26 cellular contexts compared by ENCODE assay signal in genomic region chr6:1616556-1617463, GRCh38. TPM values are rescaled to one million over a fixed set of nuclear protein-coding genes. Genes with fewer than 3 reads are reported as not detected.
A peak's percentile ranks its signal among the peaks of the same experiment; 100 is the strongest.
DNase-seq lines count a peak whose midpoint lies in the region; ATAC-seq and TF ChIP-seq lines count a peak whose summit lies in the region.
"Had no signal": no experiment of that assay in that cellular context is flagged by ENCODE, and none has a peak within 500 bp of the region (broad histone marks: within the 10 kb centered on the region; RNA-seq: fewer than 3 reads in every experiment).

No MANE protein-coding gene starts in this region.

- ATAC-seq in GM23338: no peak
- no peak for ATAC-seq in activated CD4-positive, alpha-beta T cell treated with anti-CD3 and anti-CD28 coated beads for 36 hours
- ATAC-seq: A549; activated CD4-positive, CD25-positive, alpha-beta regulatory T cell treated with anti-CD3 and anti-CD28 coated beads, Interleukin-2, amount 50 U/mL, for 24 hours; mucosa of descending colon; stimulated activated memory B cell treated with anti-CD40 and anti-IgM and Interleukin-4, amounts not matched to agents 10 μg/mL and 1 μg/mL and 100 μg/mL, for 72 hours had no signal

- H3K27ac Mint-ChIP-seq in GM23338: no peak overlapping the region
- no peak overlapping the region for H3K27ac Mint-ChIP-seq in activated CD4-positive, alpha-beta memory T cell treated with anti-CD3 and anti-CD28 coated beads for 36 hours
- H3K27ac Mint-ChIP-seq in activated CD4-positive, alpha-beta T cell treated with anti-CD3 and anti-CD28 coated beads for 36 hours: no peak overlapping the region
- H3K27ac Mint-ChIP-seq: activated naive CD4-positive, alpha-beta T cell treated with anti-CD3 and anti-CD28 coated beads, Interleukin-2, amount 10 ng/mL, durations not matched to agents 7 days and 5 days; activated T-cell treated with anti-CD3 and anti-CD28 coated beads, Interleukin-2, amount 50 U/mL, for 24 hours; stimulated activated memory B cell treated with anti-CD40 and anti-IgM and Interleukin-4, amounts not matched to agents 10 μg/mL and 1 μg/mL and 100 μg/mL, for 72 hours had no signal

- peaks cover 11% of the 10 kb centered on the region for H3K9me3 Mint-ChIP-seq in GM23338
- no peaks in the 10 kb centered on the region for H3K9me3 Mint-ChIP-seq in activated CD4-positive, alpha-beta memory T cell treated with anti-CD3 and anti-CD28 coated beads for 36 hours
- no peaks in the 10 kb centered on the region for H3K9me3 Mint-ChIP-seq in activated CD4-positive, alpha-beta T cell treated with anti-CD3 and anti-CD28 coated beads for 36 hours (ENCODE audit: low read depth)
- H3K9me3 Mint-ChIP-seq: activated naive CD4-positive, alpha-beta T cell treated with anti-CD3 and anti-CD28 coated beads, Interleukin-2, amount 10 ng/mL, durations not matched to agents 7 days and 5 days; activated T-cell treated with anti-CD3 and anti-CD28 coated beads, Interleukin-2, amount 50 U/mL, for 24 hours; central memory CD8-positive, alpha-beta T cell; stimulated activated memory B cell treated with anti-CD40 and anti-IgM and Interleukin-4, amounts not matched to agents 10 μg/mL and 1 μg/mL and 100 μg/mL, for 72 hours had no signal

- WGBS in suprapubic skin: 87% methylated on average over 12 of the region's 12 CpGs

- H3K4me1 Mint-ChIP-seq in GM23338: peaks cover 30% of the 10 kb centered on the region
- peaks cover 12% of the 10 kb centered on the region for H3K4me1 Mint-ChIP-seq in activated CD4-positive, alpha-beta memory T cell treated with anti-CD3 and anti-CD28 coated beads for 36 hours (ENCODE audit: low read depth)
- H3K4me1 Mint-ChIP-seq in activated CD4-positive, alpha-beta T cell treated with anti-CD3 and anti-CD28 coated beads for 36 hours: peaks cover 13% of the 10 kb centered on the region

- peak overlapping the region; percentile 85 for H3K4me2 ChIP-seq in GM23338
- H3K4me2 ChIP-seq: A549 had no signal

- intact Hi-C loops in dorsolateral prefrontal cortex (cut with DNase I): no loop called here
- intact Hi-C loops in activated CD4-positive, alpha-beta memory T cell treated with anti-CD3 and anti-CD28 coated beads for 36 hours (cut with micrococcal nuclease): no loop called here
- intact Hi-C loops in activated CD4-positive, alpha-beta T cell treated with anti-CD3 and anti-CD28 coated beads for 36 hours (cut with DNase I, micrococcal nuclease): no loop called here

- H3K4me3 ChIP-seq in GM23338 (peak overlapping the region; percentile 58), dorsolateral prefrontal cortex (peak overlapping the region in 42 of 59 donors; percentile 2 to 71 (median 50)), suprapubic skin (peak overlapping the region; percentile 71)
- H3K4me3 ChIP-seq: A549, mucosa of descending colon, transverse colon had no signal

- no peak overlapping the region; the same call in 2 of the 3 replicates for H3K4me3 Mint-ChIP-seq in GM23338
- H3K4me3 Mint-ChIP-seq in activated CD4-positive, alpha-beta memory T cell treated with anti-CD3 and anti-CD28 coated beads for 36 hours: no peak overlapping the region
- no peak overlapping the region for H3K4me3 Mint-ChIP-seq in activated CD4-positive, alpha-beta T cell treated with anti-CD3 and anti-CD28 coated beads for 36 hours
- H3K4me3 Mint-ChIP-seq: activated naive CD4-positive, alpha-beta T cell treated with anti-CD3 and anti-CD28 coated beads, Interleukin-2, amount 10 ng/mL, durations not matched to agents 7 days and 5 days; activated T-cell treated with anti-CD3 and anti-CD28 coated beads, Interleukin-2, amount 50 U/mL, for 24 hours; central memory CD8-positive, alpha-beta T cell; stimulated activated memory B cell treated with anti-CD40 and anti-IgM and Interleukin-4, amounts not matched to agents 10 μg/mL and 1 μg/mL and 100 μg/mL, for 72 hours had no signal

- DNase-seq in GM23338 (ENCODE audit: low spot score): peak; percentile 35
- no peak for DNase-seq in dorsolateral prefrontal cortex
- peak; percentile 82 for DNase-seq in left kidney (ENCODE audit: low read depth, low spot score)
- DNase-seq in suprapubic skin (ENCODE audit: low spot score in 2 of 2): no peak
- DNase-seq in activated CD4-positive, alpha-beta memory T cell treated with anti-CD3 and anti-CD28 coated beads for 36 hours: no peak
- DNase-seq in SKM-1 (lab: John Stamatoyannopoulos, UW; ENCODE audit: unreplicated experiment): no peak
- no peak for DNase-seq in stimulated activated CD4-positive, alpha-beta T cell treated with anti-CD3 and anti-CD28 coated beads, Interleukin-4, amount 100 ng/mL, for 1 hour
- DNase-seq in activated CD4-positive, alpha-beta T cell treated with anti-CD3 and anti-CD28 coated beads for 36 hours: no peak
- DNase-seq: activated CD8-positive, alpha-beta memory T cell treated with anti-CD3 and anti-CD28 coated beads for 24 hours; activated naive CD4-positive, alpha-beta T cell treated with anti-CD3 and anti-CD28 coated beads, Interleukin-2, amount 10 ng/mL, durations not matched to agents 7 days and 5 days; activated T-cell treated with anti-CD3 and anti-CD28 coated beads, Interleukin-2, amount 50 U/mL, for 24 hours; amygdala; BE2C; effector memory CD4-positive, alpha-beta T cell; mucosa of descending colon; NCI-H1048; NCI-H2029; NCI-H345; NCI-H82; SHP77; stimulated activated CD4-positive, alpha-beta T cell treated with anti-CD3 and anti-CD28 coated beads, Interleukin-2, amount 100 ng/mL, for 24 hours; transverse colon had no signal

- H3K27ac ChIP-seq in GM23338 (ENCODE audit: low read depth) (no peak overlapping the region), dorsolateral prefrontal cortex (peak overlapping the region in 47 of 59 donors; percentile 6 to 96 (median 82)), suprapubic skin (no peak overlapping the region)
- H3K27ac ChIP-seq: A549, transverse colon had no signal

- TF ChIP-seq POLR2A in suprapubic skin (IDR thresholded peaks at IDR 0.05): no peak

- H3K36me3 Mint-ChIP-seq in GM23338 (ENCODE audit: low read depth): no peaks in the 10 kb centered on the region; the same call in 2 of the 3 replicates
- H3K36me3 Mint-ChIP-seq in activated CD4-positive, alpha-beta memory T cell treated with anti-CD3 and anti-CD28 coated beads for 36 hours: peaks cover 9% of the 10 kb centered on the region
- peaks cover under 1% of the 10 kb centered on the region for H3K36me3 Mint-ChIP-seq in activated CD4-positive, alpha-beta T cell treated with anti-CD3 and anti-CD28 coated beads for 36 hours (ENCODE audit: low read depth)
- H3K36me3 Mint-ChIP-seq: stimulated activated memory B cell treated with anti-CD40 and anti-IgM and Interleukin-4, amounts not matched to agents 10 μg/mL and 1 μg/mL and 100 μg/mL, for 72 hours had no signal

- H3F3A ChIP-seq in GM23338 (replicated peaks; ENCODE audit: low read depth): peaks cover 22% of the 10 kb centered on the region; the same call in 1 of the 2 replicates

- no peaks in the 10 kb centered on the region for H3K79me2 ChIP-seq in GM23338 (replicated peaks; ENCODE audit: insufficient read depth)

- H4K20me1 ChIP-seq in GM23338 (replicated peaks; ENCODE audit: insufficient read depth): peaks cover 31% of the 10 kb centered on the region

- H3K9me2 ChIP-seq in GM23338 (ENCODE audit: insufficient read depth): no peaks in the 10 kb centered on the region

- TF ChIP-seq CTCF in GM23338 (conservative IDR thresholded peaks at IDR 0.05; ENCODE audit: low read depth in 2 of 2) (no peak), dorsolateral prefrontal cortex (IDR thresholded peaks at IDR 0.05 in 54 of 56, conservative IDR thresholded peaks at IDR 0.05 in 2 of 56; ENCODE audit: low read depth in 1 of 56, partially characterized antibody in 56 of 56) (no peak), suprapubic skin (IDR thresholded peaks at IDR 0.05) (no peak)

- H3K36me3 ChIP-seq in GM23338 (ENCODE audit: insufficient read depth) (no peaks in the 10 kb centered on the region), suprapubic skin (no peaks in the 10 kb centered on the region)
- H3K36me3 ChIP-seq: transverse colon had no signal

- CTCF ChIA-PET in activated CD4-positive, alpha-beta memory T cell treated with anti-CD3 and anti-CD28 coated beads for 36 hours (lab: Charles Lee): interaction anchor here (0.6 to 2.3 kb wide), 4 partner anchors 19 to 908 kb away, joined by 3 to 7 read pairs (median 3); no protein-coding TSS in a partner anchor
- CTCF ChIA-PET in activated CD4-positive, alpha-beta T cell treated with anti-CD3 and anti-CD28 coated beads for 36 hours (lab: Charles Lee): interaction anchor here (0.8 to 1.5 kb wide), 5 partner anchors 10 to 844 kb away, joined by 3 to 6 read pairs (median 4); no protein-coding TSS in a partner anchor

- POLR2A ChIA-PET in activated CD4-positive, alpha-beta memory T cell treated with anti-CD3 and anti-CD28 coated beads for 36 hours (lab: Charles Lee): no interaction called here
- POLR2A ChIA-PET in activated CD4-positive, alpha-beta T cell treated with anti-CD3 and anti-CD28 coated beads for 36 hours (lab: Charles Lee): no interaction called here

- H3K9me3 ChIP-seq in suprapubic skin: no peaks in the 10 kb centered on the region
- H3K9me3 ChIP-seq: A549, BE2C, mucosa of descending colon, transverse colon had no signal

- no peak for TF ChIP-seq EP300 in suprapubic skin (IDR thresholded peaks at IDR 0.05)

- peaks cover 95% of the 10 kb centered on the region for H3K27me3 Mint-ChIP-seq in GM23338 (ENCODE audit: insufficient read depth, low read depth, poor library complexity)
- H3K27me3 Mint-ChIP-seq in activated CD4-positive, alpha-beta memory T cell treated with anti-CD3 and anti-CD28 coated beads for 36 hours: peaks cover 60% of the 10 kb centered on the region
- H3K27me3 Mint-ChIP-seq in activated CD4-positive, alpha-beta T cell treated with anti-CD3 and anti-CD28 coated beads for 36 hours: peaks cover 49% of the 10 kb centered on the region

- peaks cover 52% of the 10 kb centered on the region for H3K4me1 ChIP-seq in GM23338 (ENCODE audit: insufficient read depth)
- peaks cover 38% of the 10 kb centered on the region for H3K4me1 ChIP-seq in suprapubic skin
- H3K4me1 ChIP-seq: BE2C had no signal

- H3K27me3 ChIP-seq in GM23338 (ENCODE audit: insufficient read depth) (peaks cover 100% of the 10 kb centered on the region), dorsolateral prefrontal cortex (peaks cover 6 to 100% (median 91%) of the 10 kb centered on the region in 45 donors), suprapubic skin (peaks cover 82% of the 10 kb centered on the region)
- H3K27me3 ChIP-seq: BE2C had no signal

- no peak overlapping the region for H2AFZ ChIP-seq in GM23338

TF ChIP-seq in GM23338, 12 proteins besides CTCF, POLR2A, EP300 and RAD21:
- peak; percentile 47 for TF ChIP-seq EZH2 (IDR thresholded peaks at IDR 0.05; ENCODE audit: low read depth, unreplicated experiment)
- no peak for TF ChIP-seq STAT1 (IDR thresholded peaks at IDR 0.05; ENCODE audit: unreplicated experiment)
TF ChIP-seq in GM23338: peak in this region for 1.

RNA-seq across cellular contexts. Expression of gene FOXC1, which starts 7.1 kb away (rescaled TPM):
- 0.10 and 0.27 TPM in 2 replicates for total RNA-seq in GM23338 (2014; rRNA removed; shearing (Covaris generic))
- 0.13 and 0.21 TPM in 2 replicates for polyA plus RNA-seq in GM23338 (2016; fragmentation: Nextera tagmentation; extraction: Ambion mirVana)
- total RNA-seq in dorsolateral prefrontal cortex: 10 to 100 TPM in 23 of 120 experiments, 1 to 10 TPM in 97; 2.7 to 22.9 (median 6.6) TPM
- 10 to 100 TPM; 14.5 to 35.8 (median 21.4) TPM for total RNA-seq in suprapubic skin
- under 1 TPM; 0.05 to 0.07 TPM for total RNA-seq in activated CD4-positive, alpha-beta memory T cell treated with anti-CD3 and anti-CD28 coated beads for 36 hours
- total RNA-seq in activated CD4-positive, alpha-beta T cell treated with anti-CD3 and anti-CD28 coated beads for 36 hours: under 1 TPM; 0.04 to 0.05 TPM

Comparison
In these comparisons a context has a peak if more than half of its experiments do, and no peak if none do; other contexts are left out.
1. DNase-seq: peak in GM23338 (single experiment) and left kidney (single experiment); none in dorsolateral prefrontal cortex (0 of 10), suprapubic skin (0 of 2), activated CD4-positive, alpha-beta memory T cell treated with anti-CD3 and anti-CD28 coated beads for 36 hours (single experiment), SKM-1 (single experiment), stimulated activated CD4-positive, alpha-beta T cell treated with anti-CD3 and anti-CD28 coated beads, Interleukin-4, amount 100 ng/mL, for 1 hour (single experiment) and activated CD4-positive, alpha-beta T cell treated with anti-CD3 and anti-CD28 coated beads for 36 hours (single experiment).
2. H3K27ac ChIP-seq: peak in dorsolateral prefrontal cortex (47 of 59); none in GM23338 (single experiment) and suprapubic skin (single experiment).
3. Peak in every context shown above with its lines, with median percentiles within 50 percentile points of each other: H3K4me3 ChIP-seq.